Comparison of ENCODE assay signal across 28 cellular contexts in the genomic region with DNA sequence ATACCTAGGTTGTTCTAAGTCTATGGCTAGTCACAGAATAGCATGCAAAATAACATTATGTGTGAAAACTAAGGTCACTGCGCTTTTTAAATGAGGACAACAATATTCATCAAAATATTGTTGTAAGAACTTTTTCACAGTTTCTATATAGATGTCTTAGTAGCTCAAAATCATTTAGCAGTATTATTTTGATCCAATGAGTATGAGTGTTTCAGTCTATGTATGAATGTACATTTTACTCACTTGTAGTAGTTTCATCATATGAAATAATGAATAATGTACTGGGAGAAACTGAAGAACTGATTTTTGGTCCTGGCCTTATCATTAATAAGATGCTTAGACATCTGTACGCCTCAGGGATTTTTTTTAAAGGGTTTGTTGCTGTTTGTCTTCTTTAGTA.
"Had no signal": no experiment of that assay in that cellular context is flagged by ENCODE, and none has a peak within 500 bp of the region (broad histone marks: within the 10 kb centered on the region; RNA-seq: fewer than 3 reads in every experiment).

No MANE protein-coding gene starts in this region.

- H3K4me3 ChIP-seq: neural progenitor cell, psoas muscle, right lobe of liver, sigmoid colon, stomach, thoracic aorta, thyroid gland, tibial nerve, upper lobe of left lung, vagina had no signal

- H3K27ac ChIP-seq: neural progenitor cell, parathyroid adenoma, thyroid gland, tibial nerve, vagina had no signal

- H3K4me1 ChIP-seq: parathyroid adenoma, thyroid gland, vagina had no signal

- H3K4me1 Mint-ChIP-seq: natural killer cell; stimulated activated effector memory CD8-positive, alpha-beta T cell treated with anti-CD3 and anti-CD28 coated beads, Interleukin-12 subunit alpha, Interleukin-12 subunit beta, amount 100 ng/mL, for 72 hours had no signal

- H3K36me3 Mint-ChIP-seq: naive thymus-derived CD4-positive, alpha-beta T cell; natural killer cell; neural progenitor cell; stimulated activated effector memory CD8-positive, alpha-beta T cell treated with anti-CD3 and anti-CD28 coated beads, Interleukin-12 subunit alpha, Interleukin-12 subunit beta, amount 100 ng/mL, for 72 hours; stimulated activated naive B cell treated with anti-CD40 and anti-IgM and Interleukin-4, amounts not matched to agents 10 μg/mL and 1 μg/mL and 100 μg/mL, for 72 hours had no signal

- ATAC-seq: naive thymus-derived CD4-positive, alpha-beta T cell; natural killer cell; psoas muscle; right cardiac atrium; stimulated activated effector memory CD8-positive, alpha-beta T cell treated with anti-CD3 and anti-CD28 coated beads, Interleukin-12 subunit alpha, Interleukin-12 subunit beta, amount 100 ng/mL, for 72 hours; stimulated activated naive B cell treated with anti-CD40 and anti-IgM and Interleukin-4, amounts not matched to agents 10 μg/mL and 1 μg/mL and 100 μg/mL, for 72 hours had no signal

- H3K4me3 Mint-ChIP-seq: naive thymus-derived CD4-positive, alpha-beta T cell; natural killer cell; nephron; neural progenitor cell; stimulated activated effector memory CD8-positive, alpha-beta T cell treated with anti-CD3 and anti-CD28 coated beads, Interleukin-12 subunit alpha, Interleukin-12 subunit beta, amount 100 ng/mL, for 72 hours; stimulated activated naive B cell treated with anti-CD40 and anti-IgM and Interleukin-4, amounts not matched to agents 10 μg/mL and 1 μg/mL and 100 μg/mL, for 72 hours; stimulated activated naive CD8-positive, alpha-beta T cell treated with anti-CD3 and anti-CD28 coated beads, Interleukin-15, Interleukin-2, amounts not matched to agents 100 ng/mL and 50 ng/mL, for 24 hours had no signal

- H3K9ac ChIP-seq: neural progenitor cell, parathyroid adenoma had no signal

- H3K9me3 ChIP-seq: psoas muscle, right lobe of liver, sigmoid colon, stomach, thoracic aorta, thyroid gland, upper lobe of left lung, vagina had no signal

- DNase-seq: naive thymus-derived CD4-positive, alpha-beta T cell; natural killer cell; nucleus accumbens; posterior cingulate gyrus; psoas muscle; right cardiac atrium; right lobe of liver; sigmoid colon; small intestine; stimulated activated CD4-positive, alpha-beta T cell treated with anti-CD3 and anti-CD28 coated beads, Interleukin-15, amount 100 ng/mL, for 24 hours; stimulated activated CD4-positive, alpha-beta T cell treated with anti-CD3 and anti-CD28 coated beads, Interleukin-2, amount 100 ng/mL, for 24 hours; stimulated activated CD4-positive, alpha-beta T cell treated with anti-CD3 and anti-CD28 coated beads, Interleukin-2, amount 100 ng/mL, for 48 hours; stimulated activated CD4-positive, alpha-beta T cell treated with anti-CD3 and anti-CD28 coated beads, Interleukin-4, amount 100 ng/mL, for 24 hours; stimulated activated naive B cell treated with anti-CD40 and anti-IgM and Interleukin-4, amounts not matched to agents 10 μg/mL and 1 μg/mL and 100 μg/mL, for 72 hours; stimulated activated naive CD4-positive, alpha-beta T cell treated with Interleukin-2 at 50 U/mL for 16 hours; stomach; thyroid gland; trophoblast cell; upper lobe of left lung had no signal

- H3K9me3 Mint-ChIP-seq: naive thymus-derived CD4-positive, alpha-beta T cell; natural killer cell; nephron; neural progenitor cell; stimulated activated effector memory CD8-positive, alpha-beta T cell treated with anti-CD3 and anti-CD28 coated beads, Interleukin-12 subunit alpha, Interleukin-12 subunit beta, amount 100 ng/mL, for 72 hours; stimulated activated naive B cell treated with anti-CD40 and anti-IgM and Interleukin-4, amounts not matched to agents 10 μg/mL and 1 μg/mL and 100 μg/mL, for 72 hours; stimulated activated naive CD8-positive, alpha-beta T cell treated with anti-CD3 and anti-CD28 coated beads, Interleukin-15, Interleukin-2, amounts not matched to agents 100 ng/mL and 50 ng/mL, for 24 hours had no signal

- H3K36me3 ChIP-seq: neural progenitor cell, right lobe of liver, sigmoid colon, stomach, thoracic aorta, thyroid gland, tibial nerve, upper lobe of left lung, vagina had no signal

- H3K27me3 Mint-ChIP-seq: progenitor cell of endocrine pancreas had no signal

- H3K27me3 ChIP-seq: neural progenitor cell, right lobe of liver, sigmoid colon, stomach, thyroid gland, tibial nerve, upper lobe of left lung, vagina had no signal

- H3K27ac Mint-ChIP-seq: naive thymus-derived CD4-positive, alpha-beta T cell; natural killer cell; neural progenitor cell; progenitor cell of endocrine pancreas; stimulated activated effector memory CD8-positive, alpha-beta T cell treated with anti-CD3 and anti-CD28 coated beads, Interleukin-12 subunit alpha, Interleukin-12 subunit beta, amount 100 ng/mL, for 72 hours; stimulated activated naive B cell treated with anti-CD40 and anti-IgM and Interleukin-4, amounts not matched to agents 10 μg/mL and 1 μg/mL and 100 μg/mL, for 72 hours; stimulated activated naive CD8-positive, alpha-beta T cell treated with anti-CD3 and anti-CD28 coated beads, Interleukin-15, Interleukin-2, amounts not matched to agents 100 ng/mL and 50 ng/mL, for 24 hours had no signal
